Comparison of ENCODE assay signal across 31 cellular contexts in the genomic region with DNA sequence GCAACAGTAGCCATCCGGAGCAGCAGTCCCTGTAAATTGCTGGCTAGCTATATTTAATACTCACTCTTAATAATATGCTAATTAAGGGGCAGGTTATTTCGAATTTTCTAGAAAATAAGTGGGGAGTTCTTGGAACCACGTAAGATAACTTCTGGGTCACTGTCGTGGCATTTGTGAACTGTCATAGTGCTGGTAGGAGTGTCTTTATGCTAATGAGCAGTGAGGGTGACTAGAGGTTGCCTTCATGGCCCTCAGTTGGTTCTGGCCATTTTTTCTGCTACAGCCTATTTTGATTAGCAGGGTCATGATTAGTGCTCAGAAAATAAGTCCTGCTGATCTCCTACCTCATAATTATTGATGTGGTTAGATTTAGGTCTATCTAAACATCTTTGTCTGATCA.
"Had no signal": no experiment of that assay in that cellular context is flagged by ENCODE, and none has a peak within 500 bp of the region (broad histone marks: within the 10 kb centered on the region; RNA-seq: fewer than 3 reads in every experiment).

No MANE protein-coding gene starts in this region.

- H3K36me3 Mint-ChIP-seq: activated naive CD8-positive, alpha-beta T cell treated with anti-CD3 and anti-CD28 coated beads for 36 hours had no signal

- H3K27me3 ChIP-seq: body of pancreas, SJCRH30 had no signal

- H3K27ac Mint-ChIP-seq: activated CD4-positive, alpha-beta memory T cell treated with anti-CD3 and anti-CD28 coated beads, Interleukin-2, amount 10 ng/mL, durations not matched to agents 7 days and 5 days; activated naive CD8-positive, alpha-beta T cell treated with anti-CD3 and anti-CD28 coated beads for 36 hours; activated T-cell treated with anti-CD3 and anti-CD28 coated beads, Interleukin-2, amount 50 U/mL, for 72 hours; activated T-helper 17 cell treated with anti-CD3 and anti-CD28 coated beads, Interleukin-2, amount 50 U/mL, for 72 hours had no signal

- DNase-seq: activated CD4-positive, alpha-beta memory T cell treated with anti-CD3 and anti-CD28 coated beads, Interleukin-2, amount 10 ng/mL, durations not matched to agents 7 days and 5 days; activated CD4-positive, alpha-beta T cell treated with anti-CD3 and anti-CD28 coated beads for 1 hour; activated CD4-positive, alpha-beta T cell treated with anti-CD3 and anti-CD28 coated beads for 48 hours; activated CD4-positive, CD25-positive, alpha-beta regulatory T cell; activated effector memory CD4-positive, alpha-beta T cell treated with anti-CD3 and anti-CD28 coated beads, Interleukin-2, amount 50 U/mL, for 16 hours; activated naive CD4-positive, alpha-beta T cell; activated naive CD4-positive, alpha-beta T cell treated with anti-CD3 and anti-CD28 coated beads, Interleukin-2, amount 50 U/mL, for 16 hours; activated naive CD8-positive, alpha-beta T cell treated with anti-CD3 and anti-CD28 coated beads for 36 hours; activated T-cell treated with anti-CD3 and anti-CD28 coated beads, Interleukin-2, amount 50 U/mL, for 1 hour; activated T-cell treated with anti-CD3 and anti-CD28 coated beads, Interleukin-2, amount 50 U/mL, for 72 hours; amygdala; body of pancreas; Karpas-422; KBM-7; NCI-H1105; NCI-H1417 treated with DMSO at 0.1 percent for 48 hours; NCI-H1694; NCI-H1930; NCI-H2081 treated with DMSO at 0.1 percent for 48 hours; NCI-H226; NCI-H446 treated with DMSO at 0.1 percent for 48 hours; NCI-H524 treated with DMSO at 0.1 percent for 48 hours; PC-9; SHP77; SJCRH30; T1000; WERI-Rb-1 had no signal

- H3K4me1 Mint-ChIP-seq: activated CD4-positive, alpha-beta memory T cell treated with anti-CD3 and anti-CD28 coated beads, Interleukin-2, amount 10 ng/mL, durations not matched to agents 7 days and 5 days; activated naive CD8-positive, alpha-beta T cell treated with anti-CD3 and anti-CD28 coated beads for 36 hours; central memory CD8-positive, alpha-beta T cell had no signal

- H3K27ac ChIP-seq: body of pancreas, PC-9, RWPE1, SJCRH30, SK-N-MC, WERI-Rb-1 had no signal

- H3K4me3 ChIP-seq: body of pancreas, PC-9, SJCRH30, SK-N-MC had no signal

- H3K9me3 ChIP-seq: body of pancreas, SJCRH30 had no signal

- H3K4me3 Mint-ChIP-seq: activated CD4-positive, alpha-beta memory T cell treated with anti-CD3 and anti-CD28 coated beads, Interleukin-2, amount 10 ng/mL, durations not matched to agents 7 days and 5 days; activated naive CD8-positive, alpha-beta T cell treated with anti-CD3 and anti-CD28 coated beads for 36 hours; activated T-cell treated with anti-CD3 and anti-CD28 coated beads, Interleukin-2, amount 50 U/mL, for 72 hours; activated T-helper 17 cell treated with anti-CD3 and anti-CD28 coated beads, Interleukin-2, amount 50 U/mL, for 72 hours; central memory CD8-positive, alpha-beta T cell had no signal

- H3K9me3 Mint-ChIP-seq: activated CD4-positive, alpha-beta memory T cell treated with anti-CD3 and anti-CD28 coated beads, Interleukin-2, amount 10 ng/mL, durations not matched to agents 7 days and 5 days; activated T-cell treated with anti-CD3 and anti-CD28 coated beads, Interleukin-2, amount 50 U/mL, for 72 hours; central memory CD8-positive, alpha-beta T cell had no signal

- H3K4me1 ChIP-seq: body of pancreas had no signal

- ATAC-seq: activated T-cell treated with anti-CD3 and anti-CD28 coated beads, Interleukin-2, amount 50 U/mL, for 72 hours; activated T-helper 17 cell treated with anti-CD3 and anti-CD28 coated beads, Interleukin-2, amount 50 U/mL, for 72 hours; body of pancreas had no signal

- H3K36me3 ChIP-seq: SJCRH30, WERI-Rb-1 had no signal

- H2AFZ ChIP-seq: PC-9 had no signal

- H3K4me2 ChIP-seq: PC-9 had no signal
